ENCODE assay signal across 1 cellular context in the genomic region with DNA sequence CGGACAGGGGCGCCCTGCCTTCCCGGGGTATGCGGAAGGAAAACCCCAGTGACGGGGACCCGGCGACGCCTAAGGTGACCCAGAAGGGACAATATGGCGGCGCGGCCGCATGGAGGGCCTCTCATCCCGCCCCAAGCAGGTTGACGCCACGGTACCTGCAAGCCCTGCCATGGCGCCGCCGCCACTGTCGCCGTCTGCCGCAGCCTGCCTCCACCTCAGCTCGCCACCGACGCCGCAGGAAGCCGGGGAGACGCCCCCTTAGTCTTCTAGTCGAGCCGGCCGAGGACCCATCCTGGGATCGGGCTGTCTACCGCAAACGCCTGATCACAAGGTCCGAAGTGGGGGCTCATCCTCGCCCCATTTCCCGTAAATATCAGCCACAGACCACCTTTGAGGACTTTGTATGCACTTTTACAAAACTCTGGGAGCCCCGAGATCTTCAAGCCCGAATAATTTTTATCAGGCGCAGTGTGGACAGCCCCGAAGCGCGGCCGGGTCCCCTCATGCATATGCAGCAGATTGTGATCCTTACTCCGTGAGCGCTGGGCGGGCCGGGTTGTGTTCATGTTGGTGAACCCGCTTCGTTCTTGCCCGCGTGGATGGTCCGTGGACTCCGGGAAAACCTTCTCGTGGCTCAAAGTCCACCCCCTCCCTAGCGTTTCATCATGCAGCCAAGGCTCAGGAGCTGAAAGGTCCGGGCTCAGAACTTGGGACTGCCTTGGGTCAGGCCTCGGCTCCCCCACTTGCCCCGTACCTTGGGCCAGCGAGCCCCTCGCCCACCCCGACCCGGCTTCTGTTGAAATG.
A peak's percentile ranks its signal among the peaks of the same experiment; 100 is the strongest.
TF ChIP-seq lines count a peak whose summit lies in the region.

Gene BLCAP, minus strand, starts transcription at position 239 of the 804 bp plus-strand sequence. CDS start 8,702 bp downstream, outside the sequence.

TF ChIP-seq in HepG2, 621 proteins besides CTCF, POLR2A, EP300 and RAD21 (continued from another document):
- TF ChIP-seq PRDM4 (CRISPR knock-in tag; IDR thresholded peaks at IDR 0.05; ENCODE audit: borderline replicate concordance) = peak; percentile 88; the same call in 1 of the 2 replicates
- TF ChIP-seq ZBTB1 (CRISPR knock-in tag; IDR thresholded peaks at IDR 0.05; ENCODE audit: borderline replicate concordance) = no peak
- TF ChIP-seq ZNF616 (CRISPR knock-in tag; IDR thresholded peaks at IDR 0.05; ENCODE audit: low read depth) = peak; percentile 82
- TF ChIP-seq ZNF432 (CRISPR knock-in tag; IDR thresholded peaks at IDR 0.05; ENCODE audit: borderline replicate concordance) = no peak; the same call in 1 of the 2 replicates
- TF ChIP-seq MED8 (CRISPR knock-in tag; IDR thresholded peaks at IDR 0.05; ENCODE audit: insufficient replicate concordance) = no peak
- TF ChIP-seq TP53 (CRISPR knock-in tag; conservative IDR thresholded peaks at IDR 0.05) = no peak
- peak; percentile 73; the same call in 1 of the 2 replicates for TF ChIP-seq EHMT2 (IDR thresholded peaks at IDR 0.05; ENCODE audit: borderline replicate concordance, low read depth, low read length)
- TF ChIP-seq HIVEP1 (CRISPR knock-in tag; IDR thresholded peaks at IDR 0.05) = peak; percentile 74
- TF ChIP-seq CBX5 (CRISPR knock-in tag; IDR thresholded peaks at IDR 0.05; ENCODE audit: borderline replicate concordance) = peak; percentile 70
- TF ChIP-seq ZMYM2 (CRISPR knock-in tag; IDR thresholded peaks at IDR 0.05) = no peak
- no peak for TF ChIP-seq CREB3 (CRISPR knock-in tag; IDR thresholded peaks at IDR 0.05)
- TF ChIP-seq ISX (CRISPR knock-in tag; conservative IDR thresholded peaks at IDR 0.05) = no peak
- TF ChIP-seq ZNF10 (CRISPR knock-in tag; IDR thresholded peaks at IDR 0.05; ENCODE audit: borderline replicate concordance, low read depth) = no peak
- no peak for TF ChIP-seq HNRNPH1 (optimal IDR thresholded peaks at IDR 0.05; ENCODE audit: low read depth, low read length)
- TF ChIP-seq RFX3 (CRISPR knock-in tag; IDR thresholded peaks at IDR 0.05) = no peak
- peak; percentile 42 for TF ChIP-seq SOX13 (IDR thresholded peaks at IDR 0.05)
- TF ChIP-seq SOX13 (CRISPR knock-in tag; conservative IDR thresholded peaks at IDR 0.05 in 1 of 2, IDR thresholded peaks at IDR 0.05 in 1 of 2) = peak; percentile 34 to 77; a peak in 1 of 4 replicates
- TF ChIP-seq CCDC6 (CRISPR knock-in tag; IDR thresholded peaks at IDR 0.05) = no peak
- no peak for TF ChIP-seq ZNF382 (CRISPR knock-in tag; IDR thresholded peaks at IDR 0.05; ENCODE audit: borderline replicate concordance)
- no peak for TF ChIP-seq ZFP36L1 (CRISPR knock-in tag; IDR thresholded peaks at IDR 0.05)
- TF ChIP-seq ZNF468 (CRISPR knock-in tag; IDR thresholded peaks at IDR 0.05) = no peak
- peak; percentile 96 for TF ChIP-seq NR0B2 (CRISPR knock-in tag; IDR thresholded peaks at IDR 0.05)
- TF ChIP-seq NR2F6 (IDR thresholded peaks at IDR 0.05) = peak; percentile 66
- TF ChIP-seq NR2F6 (CRISPR knock-in tag; IDR thresholded peaks at IDR 0.05) = peak; percentile 22; the same call in 1 of the 2 replicates
- TF ChIP-seq BRCA1 (CRISPR knock-in tag; IDR thresholded peaks at IDR 0.05) = peak; percentile 31; the same call in 1 of the 2 replicates
- TF ChIP-seq MTA1 (CRISPR knock-in tag; IDR thresholded peaks at IDR 0.05; ENCODE audit: borderline replicate concordance) = peak; percentile 97
- TF ChIP-seq, protein P1, sequence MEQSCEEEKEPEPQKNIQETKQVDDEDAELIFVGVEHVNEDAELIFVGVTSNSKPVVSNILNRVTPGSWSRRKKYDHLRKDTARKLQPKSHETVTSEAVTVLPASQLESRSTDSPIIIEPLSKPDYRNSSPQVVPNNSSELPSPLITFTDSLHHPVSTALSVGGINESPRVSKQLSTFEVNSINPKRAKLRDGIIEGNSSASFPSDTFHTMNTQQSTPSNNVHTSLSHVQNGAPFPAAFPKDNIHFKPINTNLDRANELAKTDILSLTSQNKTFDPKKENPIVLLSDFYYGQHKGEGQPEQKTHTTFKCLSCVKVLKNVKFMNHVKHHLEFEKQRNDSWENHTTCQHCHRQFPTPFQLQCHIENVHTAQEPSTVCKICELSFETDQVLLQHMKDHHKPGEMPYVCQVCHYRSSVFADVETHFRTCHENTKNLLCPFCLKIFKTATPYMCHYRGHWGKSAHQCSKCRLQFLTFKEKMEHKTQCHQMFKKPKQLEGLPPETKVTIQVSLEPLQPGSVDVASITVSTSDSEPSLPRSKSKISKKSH (CRISPR knock-in tag; IDR thresholded peaks at IDR 0.05; ENCODE audit: borderline replicate concordance) = peak; percentile 84
- no peak for TF ChIP-seq NFE2L2 (IDR thresholded peaks at IDR 0.05; ENCODE audit: low read length)
- TF ChIP-seq ZBTB20 (CRISPR knock-in tag; IDR thresholded peaks at IDR 0.05; ENCODE audit: borderline replicate concordance, low read depth) = peak; percentile 90
- peak; percentile 26; the same call in 1 of the 2 replicates for TF ChIP-seq ZHX2 (IDR thresholded peaks at IDR 0.05; ENCODE audit: low read depth)
- TF ChIP-seq ZHX2 (CRISPR knock-in tag; IDR thresholded peaks at IDR 0.05; ENCODE audit: borderline replicate concordance) = no peak
- TF ChIP-seq ZNF460 (CRISPR knock-in tag; IDR thresholded peaks at IDR 0.05; ENCODE audit: borderline replicate concordance) = peak; percentile 43; the same call in 1 of the 2 replicates
- TF ChIP-seq ZNF446 (CRISPR knock-in tag; IDR thresholded peaks at IDR 0.05) = peak; percentile 59; the same call in 1 of the 2 replicates
- peak; percentile 45; the same call in 1 of the 2 replicates for TF ChIP-seq NR1H2 (CRISPR knock-in tag; IDR thresholded peaks at IDR 0.05; ENCODE audit: borderline replicate concordance, low read depth)
- TF ChIP-seq TERF1 (CRISPR knock-in tag; IDR thresholded peaks at IDR 0.05) = no peak
- no peak for TF ChIP-seq ZNF615 (CRISPR knock-in tag; IDR thresholded peaks at IDR 0.05; ENCODE audit: borderline replicate concordance)
- TF ChIP-seq HBP1 (CRISPR knock-in tag; IDR thresholded peaks at IDR 0.05; ENCODE audit: low read depth) = peak; percentile 56
- TF ChIP-seq, protein P2, sequence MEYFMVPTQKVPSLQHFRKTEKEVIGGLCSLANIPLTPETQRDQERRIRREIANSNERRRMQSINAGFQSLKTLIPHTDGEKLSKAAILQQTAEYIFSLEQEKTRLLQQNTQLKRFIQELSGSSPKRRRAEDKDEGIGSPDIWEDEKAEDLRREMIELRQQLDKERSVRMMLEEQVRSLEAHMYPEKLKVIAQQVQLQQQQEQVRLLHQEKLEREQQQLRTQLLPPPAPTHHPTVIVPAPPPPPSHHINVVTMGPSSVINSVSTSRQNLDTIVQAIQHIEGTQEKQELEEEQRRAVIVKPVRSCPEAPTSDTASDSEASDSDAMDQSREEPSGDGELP (IDR thresholded peaks at IDR 0.05; ENCODE audit: borderline replicate concordance, low read depth) = 0 out of 2 replicates have a peak, but pooled peaks have one; percentile 15
- no peak; the same call in 1 of the 2 replicates for TF ChIP-seq ETV6 (CRISPR knock-in tag; conservative IDR thresholded peaks at IDR 0.05)
- TF ChIP-seq REPIN1 (CRISPR knock-in tag; IDR thresholded peaks at IDR 0.05; ENCODE audit: borderline replicate concordance, low read depth) = peak; percentile 75
- peak; percentile 50; the same call in 1 of the 2 replicates for TF ChIP-seq MNT (IDR thresholded peaks at IDR 0.05)
